18 cellular contexts compared by ENCODE assay signal in the genomic region with DNA sequence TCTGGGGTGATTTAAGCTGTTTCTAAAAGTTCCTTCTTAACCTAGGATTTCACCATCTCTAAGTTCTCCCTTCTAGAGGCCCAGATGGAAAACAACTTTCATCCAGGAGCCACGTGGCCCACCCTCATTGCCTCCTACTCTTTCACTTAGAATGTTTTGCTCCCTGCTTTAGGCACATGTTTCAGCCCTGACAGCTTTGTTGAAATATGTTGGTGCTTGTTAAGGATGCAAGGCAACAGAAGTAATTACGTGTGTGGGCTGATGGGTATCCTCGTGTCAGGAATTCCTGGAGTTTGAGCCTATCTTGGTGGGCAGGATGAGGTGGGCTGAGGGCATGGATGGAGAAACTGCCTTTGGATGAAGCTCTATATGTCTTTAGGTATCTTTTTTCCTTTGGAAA.
DNase-seq lines count a peak whose midpoint lies in the region; TF ChIP-seq lines count a peak whose summit lies in the region.
"Had no signal": no experiment of that assay in that cellular context is flagged by ENCODE, and none has a peak within 500 bp of the region (broad histone marks: within the 10 kb centered on the region; RNA-seq: fewer than 3 reads in every experiment).

No MANE protein-coding gene starts in this region.

- H3K9me3 Mint-ChIP-seq in nephron (no peaks in the 10 kb centered on the region), progenitor cell of endocrine pancreas (ENCODE audit: low read depth) (no peaks in the 10 kb centered on the region)
- H3K9me3 Mint-ChIP-seq: H9 had no signal

- H3K4me1 Mint-ChIP-seq in nephron, result peaks cover 65% of the 10 kb centered on the region
- H3K4me1 Mint-ChIP-seq in progenitor cell of endocrine pancreas (ENCODE audit: low read depth), result peaks cover 3% of the 10 kb centered on the region

- no peak overlapping the region for H3K4me3 Mint-ChIP-seq in nephron
- H3K4me3 Mint-ChIP-seq in progenitor cell of endocrine pancreas (ENCODE audit: low read depth), result no peak overlapping the region
- H3K4me3 Mint-ChIP-seq: H9 had no signal

- H3K27me3 Mint-ChIP-seq in nephron (ENCODE audit: low read depth) (no peaks in the 10 kb centered on the region), progenitor cell of endocrine pancreas (no peaks in the 10 kb centered on the region)

- TF ChIP-seq CTCF in nephron (IDR thresholded peaks at IDR 0.05; ENCODE audit: unreplicated experiment in 3 of 3) (no peak), progenitor cell of endocrine pancreas (IDR thresholded peaks at IDR 0.05; ENCODE audit: unreplicated experiment) (no peak)

- H3K27ac Mint-ChIP-seq in nephron (peak overlapping the region; percentile 93 to 96 (median 96)), progenitor cell of endocrine pancreas (no peak overlapping the region)
- H3K27ac Mint-ChIP-seq: H9 had no signal

- DNase-seq in NOMO-1 treated with DMSO at 0.1 percent for 48 hours (lab: John Stamatoyannopoulos, UW; ENCODE audit: unreplicated experiment) (peak; percentile 38), NOMO-1 treated with dmso at 0.1 percent for 144 hours (lab: John Stamatoyannopoulos, UW; ENCODE audit: unreplicated experiment) (no peak), amniotic epithelial cell (ENCODE audit: low read depth) (peak; percentile 7), progenitor cell of endocrine pancreas (ENCODE audit: low spot score, unreplicated experiment) (no peak), NCI-H774 (lab: John Stamatoyannopoulos, UW) (no peak)
- no peak for DNase-seq in activated naive CD4-positive, alpha-beta T cell treated with Interleukin-2 at 50 U/mL for 16 hours
- DNase-seq: 8988T, C1 segment of cervical spinal cord, GM23248, H9, Karpas-422, NCI-H1092, NCI-H1436 treated with DMSO at 0.1 percent for 48 hours, NCI-H1930, NCI-H2227 treated with DMSO at 0.1 percent for 48 hours, NCI-H510A, SJCRH30 had no signal

- H3K36me3 Mint-ChIP-seq in nephron (ENCODE audit: low read depth) (no peaks in the 10 kb centered on the region), progenitor cell of endocrine pancreas (ENCODE audit: insufficient read depth) (no peaks in the 10 kb centered on the region)

Comparison
In these comparisons a context has a peak if more than half of its experiments do, and no peak if none do; other contexts are left out.
1. DNase-seq: peak in NOMO-1 treated with DMSO at 0.1 percent for 48 hours (single experiment) and amniotic epithelial cell (single experiment); none in NOMO-1 treated with dmso at 0.1 percent for 144 hours (single experiment), activated naive CD4-positive, alpha-beta T cell treated with Interleukin-2 at 50 U/mL for 16 hours (single experiment), progenitor cell of endocrine pancreas (single experiment) and NCI-H774 (single experiment).